Comparison of ENCODE assay signal across 21 cellular contexts in the genomic region with DNA sequence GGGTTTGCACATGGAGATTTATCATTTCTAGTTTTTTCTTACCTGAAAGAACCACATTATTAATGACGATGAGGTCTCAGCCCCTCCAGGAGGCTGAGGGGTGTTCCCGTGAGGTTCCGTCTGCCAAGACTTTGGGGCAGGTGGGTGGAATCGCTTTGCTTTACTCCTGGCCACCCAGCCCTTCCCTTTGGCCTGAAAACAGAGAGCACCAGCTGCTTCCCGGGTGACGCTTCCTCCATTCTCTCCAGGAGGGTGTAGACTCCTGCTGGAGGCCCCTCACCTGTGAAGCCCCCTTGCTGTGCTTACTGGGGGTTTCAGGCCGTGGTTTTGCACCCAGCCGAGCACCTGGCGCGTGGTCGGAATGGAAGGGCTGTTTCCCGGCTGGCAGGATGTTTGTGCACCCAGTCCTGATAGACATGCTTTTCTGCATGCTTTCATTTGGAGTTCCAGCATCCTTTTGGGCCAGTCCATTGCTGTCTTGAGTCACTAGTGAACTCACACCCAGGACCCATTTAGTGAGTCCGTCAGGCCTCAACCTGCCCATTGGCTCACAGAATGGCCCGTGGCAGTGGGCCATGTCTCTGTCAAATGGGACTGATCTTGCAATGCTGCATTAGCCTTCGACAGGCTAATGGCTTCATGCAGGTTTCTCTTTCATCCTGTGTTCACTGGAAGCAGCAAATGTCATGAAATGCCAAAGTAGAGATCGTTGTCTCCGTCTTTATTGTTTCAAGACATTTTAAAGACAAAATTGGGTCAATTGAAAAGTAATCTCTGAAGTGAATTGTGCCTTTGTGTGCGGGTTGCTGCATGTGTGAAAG.
A peak's percentile ranks its signal among the peaks of the same experiment; 100 is the strongest.
DNase-seq lines count a peak whose midpoint lies in the region; ATAC-seq and TF ChIP-seq lines count a peak whose summit lies in the region.
"Had no signal": no experiment of that assay in that cellular context is flagged by ENCODE, and none has a peak within 500 bp of the region (broad histone marks: within the 10 kb centered on the region; RNA-seq: fewer than 3 reads in every experiment).

No MANE protein-coding gene starts in this region.

- peaks cover 2% of the 10 kb centered on the region for H3K4me1 Mint-ChIP-seq in activated naive CD4-positive, alpha-beta T cell treated with anti-CD3 and anti-CD28 coated beads for 36 hours (ENCODE audit: low read depth)
- H3K4me1 Mint-ChIP-seq in stimulated activated naive CD8-positive, alpha-beta T cell treated with anti-CD3 and anti-CD28 coated beads, Interleukin-15, amount 100 ng/mL, for 72 hours = peaks cover 21% of the 10 kb centered on the region

- intact Hi-C loops in activated naive CD4-positive, alpha-beta T cell treated with anti-CD3 and anti-CD28 coated beads for 36 hours (cut with micrococcal nuclease) = no loop called here

- no peaks in the 10 kb centered on the region for H3K9me3 Mint-ChIP-seq in activated naive CD4-positive, alpha-beta T cell treated with anti-CD3 and anti-CD28 coated beads for 36 hours
- no peaks in the 10 kb centered on the region for H3K9me3 Mint-ChIP-seq in stimulated activated naive CD8-positive, alpha-beta T cell treated with anti-CD3 and anti-CD28 coated beads, Interleukin-15, amount 100 ng/mL, for 72 hours
- H3K9me3 Mint-ChIP-seq: CD4-positive, CD25-positive, alpha-beta regulatory T cell; naive thymus-derived CD8-positive, alpha-beta T cell; stimulated activated memory B cell treated with anti-CD40 and anti-IgM and Interleukin-4, amounts not matched to agents 10 μg/mL and 1 μg/mL and 100 μg/mL, for 72 hours had no signal

- peak overlapping the region; percentile 18 for H3K27ac Mint-ChIP-seq in activated naive CD4-positive, alpha-beta T cell treated with anti-CD3 and anti-CD28 coated beads for 36 hours
- peak overlapping the region; percentile 93 to 98 for H3K27ac Mint-ChIP-seq in stimulated activated naive CD8-positive, alpha-beta T cell treated with anti-CD3 and anti-CD28 coated beads, Interleukin-15, amount 100 ng/mL, for 72 hours
- H3K27ac Mint-ChIP-seq: activated CD8-positive, alpha-beta memory T cell treated with anti-CD3 and anti-CD28 coated beads, Interleukin-2, amount 10 ng/mL, durations not matched to agents 7 days and 5 days; CD4-positive, CD25-positive, alpha-beta regulatory T cell; stimulated activated memory B cell treated with anti-CD40 and anti-IgM and Interleukin-4, amounts not matched to agents 10 μg/mL and 1 μg/mL and 100 μg/mL, for 72 hours had no signal

- CTCF ChIA-PET in activated naive CD4-positive, alpha-beta T cell treated with anti-CD3 and anti-CD28 coated beads for 36 hours (lab: Charles Lee) = no interaction called here
- CTCF ChIA-PET in RWPE1 (lab: Yijun Ruan, JAX) = no interaction called here

- H3K4me3 Mint-ChIP-seq in activated naive CD4-positive, alpha-beta T cell treated with anti-CD3 and anti-CD28 coated beads for 36 hours = no peak overlapping the region
- H3K4me3 Mint-ChIP-seq in stimulated activated naive CD8-positive, alpha-beta T cell treated with anti-CD3 and anti-CD28 coated beads, Interleukin-15, amount 100 ng/mL, for 72 hours = no peak overlapping the region
- H3K4me3 Mint-ChIP-seq: activated CD8-positive, alpha-beta memory T cell treated with anti-CD3 and anti-CD28 coated beads, Interleukin-2, amount 10 ng/mL, durations not matched to agents 7 days and 5 days; CD4-positive, CD25-positive, alpha-beta regulatory T cell; stimulated activated memory B cell treated with anti-CD40 and anti-IgM and Interleukin-4, amounts not matched to agents 10 μg/mL and 1 μg/mL and 100 μg/mL, for 72 hours had no signal

- no peaks in the 10 kb centered on the region for H3K27me3 Mint-ChIP-seq in activated naive CD4-positive, alpha-beta T cell treated with anti-CD3 and anti-CD28 coated beads for 36 hours (ENCODE audit: low read depth)
- no peaks in the 10 kb centered on the region for H3K27me3 Mint-ChIP-seq in stimulated activated naive CD8-positive, alpha-beta T cell treated with anti-CD3 and anti-CD28 coated beads, Interleukin-15, amount 100 ng/mL, for 72 hours
- H3K27me3 Mint-ChIP-seq: activated CD8-positive, alpha-beta memory T cell treated with anti-CD3 and anti-CD28 coated beads, Interleukin-2, amount 10 ng/mL, durations not matched to agents 7 days and 5 days; CD4-positive, CD25-positive, alpha-beta regulatory T cell; naive thymus-derived CD8-positive, alpha-beta T cell; stimulated activated memory B cell treated with anti-CD40 and anti-IgM and Interleukin-4, amounts not matched to agents 10 μg/mL and 1 μg/mL and 100 μg/mL, for 72 hours had no signal

- H3K27ac ChIP-seq in RWPE1 = peak overlapping the region; percentile 61
- peak overlapping the region; percentile 62 to 83 for H3K27ac ChIP-seq in esophagus (ENCODE audit: low read depth in 2 of 2, low read length in 1 of 2)
- H3K27ac ChIP-seq: body of pancreas, upper lobe of left lung, WERI-Rb-1 had no signal

- no peak for DNase-seq in activated naive CD4-positive, alpha-beta T cell treated with anti-CD3 and anti-CD28 coated beads for 36 hours
- DNase-seq in activated naive CD4-positive, alpha-beta T cell (lab: John Stamatoyannopoulos, UW) = no peak
- DNase-seq in RWPE1 (ENCODE audit: low spot score) = peak; percentile 35
- DNase-seq in stimulated activated naive CD8-positive, alpha-beta T cell treated with anti-CD3 and anti-CD28 coated beads, Interleukin-15, amount 100 ng/mL, for 72 hours = no peak
- DNase-seq in foreskin fibroblast = no peak
- no peak for DNase-seq in D341Med (ENCODE audit: low spot score)
- DNase-seq: activated CD8-positive, alpha-beta memory T cell treated with anti-CD3 and anti-CD28 coated beads, Interleukin-2, amount 10 ng/mL, durations not matched to agents 7 days and 5 days; CD4-positive, CD25-positive, alpha-beta regulatory T cell; dermis blood vessel endothelial cell; HCEC 1CT; head of caudate nucleus; naive thymus-derived CD8-positive, alpha-beta T cell; NCI-H187; NCI-H446 treated with DMSO at 0.1 percent for 48 hours; T-helper 1 cell; upper lobe of left lung; WERI-Rb-1 had no signal

- H3K27me3 ChIP-seq in esophagus (ENCODE audit: control insufficient read depth in 1 of 2, insufficient read depth in 2 of 2, low read length in 2 of 2) = no peaks in the 10 kb centered on the region
- H3K27me3 ChIP-seq: body of pancreas, upper lobe of left lung had no signal

- POLR2A ChIA-PET in RWPE1 (lab: Yijun Ruan, JAX; ENCODE audit: low non-redundant PET) = no interaction called here

- 74 to 84% methylated on average over 18 of the region's 18 CpGs for WGBS in esophagus, 2 donors

- peaks cover 7 to 23% of the 10 kb centered on the region in 2 donors for H3K4me1 ChIP-seq in esophagus (ENCODE audit: control insufficient read depth in 2 of 2, insufficient read depth in 2 of 2, low read length in 1 of 2)
- H3K4me1 ChIP-seq: upper lobe of left lung had no signal

- no peak overlapping the region for H3K4me3 ChIP-seq in esophagus (ENCODE audit: low read depth in 1 of 2, low read length in 2 of 2)
- no peak overlapping the region for H3K4me3 ChIP-seq in foreskin fibroblast (ENCODE audit: low read depth in 1 of 2, low read length in 2 of 2)
- H3K4me3 ChIP-seq: body of pancreas, upper lobe of left lung had no signal

- no peaks in the 10 kb centered on the region for H3K9me3 ChIP-seq in esophagus (ENCODE audit: control insufficient read depth in 2 of 2, insufficient read depth in 1 of 2, low read depth in 1 of 2, low read length in 1 of 2)
- H3K9me3 ChIP-seq: body of pancreas, upper lobe of left lung had no signal

- TF ChIP-seq CTCF in RWPE1 (conservative IDR thresholded peaks at IDR 0.05; ENCODE audit: low read depth) (no peak), foreskin fibroblast (IDR thresholded peaks at IDR 0.05; ENCODE audit: low read depth, low read length) (no peak)

- ATAC-seq in stimulated activated naive CD8-positive, alpha-beta T cell treated with anti-CD3 and anti-CD28 coated beads, Interleukin-15, amount 100 ng/mL, for 72 hours = no peak
- ATAC-seq in HG02885 (IDR thresholded peaks at IDR 0.05; ENCODE audit: poor library complexity, unreplicated experiment) = no peak
- ATAC-seq: activated CD8-positive, alpha-beta memory T cell treated with anti-CD3 and anti-CD28 coated beads, Interleukin-2, amount 10 ng/mL, durations not matched to agents 7 days and 5 days; body of pancreas; naive thymus-derived CD8-positive, alpha-beta T cell; stimulated activated memory B cell treated with anti-CD40 and anti-IgM and Interleukin-4, amounts not matched to agents 10 μg/mL and 1 μg/mL and 100 μg/mL, for 72 hours had no signal

- no peaks in the 10 kb centered on the region for H3K36me3 Mint-ChIP-seq in activated naive CD4-positive, alpha-beta T cell treated with anti-CD3 and anti-CD28 coated beads for 36 hours (ENCODE audit: low read depth)
- H3K36me3 Mint-ChIP-seq: activated CD8-positive, alpha-beta memory T cell treated with anti-CD3 and anti-CD28 coated beads, Interleukin-2, amount 10 ng/mL, durations not matched to agents 7 days and 5 days; CD4-positive, CD25-positive, alpha-beta regulatory T cell had no signal

- peaks cover 0 to 3% of the 10 kb centered on the region in 2 donors for H3K36me3 ChIP-seq in esophagus (ENCODE audit: control insufficient read depth in 2 of 2, insufficient read depth in 2 of 2, low read length in 1 of 2)
- H3K36me3 ChIP-seq: upper lobe of left lung, WERI-Rb-1 had no signal
